In the genomic region with DNA sequence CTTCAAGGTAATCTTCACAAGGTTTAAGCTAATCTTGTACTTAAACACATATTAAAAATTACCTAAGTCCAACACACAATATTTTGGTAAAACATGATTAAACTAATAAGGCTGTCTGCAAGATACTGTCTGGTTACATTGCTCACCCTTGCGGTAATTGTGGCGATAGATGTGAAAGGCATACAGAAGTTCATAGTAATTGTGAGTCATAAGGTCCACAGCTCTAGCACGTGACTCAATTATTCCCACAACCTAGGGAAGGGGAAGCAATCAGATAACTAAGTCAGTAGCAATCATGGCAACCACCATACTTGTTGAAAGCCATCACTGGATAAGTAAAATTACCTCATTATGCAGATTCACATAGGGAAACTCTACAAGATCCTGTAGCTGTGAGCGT, we compare ENCODE assay signal across 11 cellular contexts. TPM values are rescaled to one million over a fixed set of nuclear protein-coding genes. Genes with fewer than 3 reads are reported as not detected.
DNase-seq lines count a peak whose midpoint lies in the region; ATAC-seq and TF ChIP-seq lines count a peak whose summit lies in the region.
"Had no signal": no experiment of that assay in that cellular context is flagged by ENCODE, and none has a peak within 500 bp of the region (broad histone marks: within the 10 kb centered on the region; RNA-seq: fewer than 3 reads in every experiment).

No MANE protein-coding gene starts in this region.

- no peaks in the 10 kb centered on the region for H3K9me2 ChIP-seq in OCI-LY7 (ENCODE audit: insufficient read depth, low read length)

- POLR2A ChIA-PET in CD4-positive, alpha-beta T cell (lab: Charles Lee), result no interaction called here
- POLR2A ChIA-PET in OCI-LY7 (lab: Charles Lee), result interaction anchor here (0.8 to 1.5 kb wide), 2 partner anchors 10 to 76 kb away, joined by 3 to 4 read pairs; no protein-coding TSS in a partner anchor

- CTCF ChIA-PET in CD4-positive, alpha-beta T cell (lab: Charles Lee), result no interaction called here
- CTCF ChIA-PET in OCI-LY7 (lab: Charles Lee; ENCODE audit: unreplicated experiment), result no interaction called here

- intact Hi-C loops in CD4-positive, alpha-beta T cell (cut with DNase I, micrococcal nuclease), result no loop called here
- intact Hi-C loops in OCI-LY7 (cut with micrococcal nuclease; ENCODE audit: unreplicated experiment), result no loop called here

- no peaks in the 10 kb centered on the region for H3K4me1 ChIP-seq in OCI-LY7 (ENCODE audit: insufficient read depth, low read length, poor library complexity, severe bottlenecking)

- no peaks in the 10 kb centered on the region for H3K9me3 Mint-ChIP-seq in CD4-positive, alpha-beta T cell
- H3K9me3 Mint-ChIP-seq: activated B cell treated with CpG ODN at 0.5 μM for 24 hours had no signal

- H3K36me3 ChIP-seq in OCI-LY7 (ENCODE audit: insufficient read depth, low read length), result peaks cover 98% of the 10 kb centered on the region

- no peak overlapping the region for H3K4me3 Mint-ChIP-seq in CD4-positive, alpha-beta T cell
- H3K4me3 Mint-ChIP-seq: activated B cell treated with CpG ODN at 0.5 μM for 24 hours had no signal

- no peak overlapping the region for H2AFZ ChIP-seq in OCI-LY7 (ENCODE audit: low read length)

- no peaks in the 10 kb centered on the region for H3K27me3 Mint-ChIP-seq in CD4-positive, alpha-beta T cell
- H3K27me3 Mint-ChIP-seq: activated B cell treated with CpG ODN at 0.5 μM for 24 hours had no signal

- no peak for ATAC-seq in CD4-positive, alpha-beta T cell (ENCODE audit: poor library complexity)
- ATAC-seq in HG03108 (IDR thresholded peaks at IDR 0.05; ENCODE audit: unreplicated experiment) (no peak), GM21576 (IDR thresholded peaks at IDR 0.05; ENCODE audit: unreplicated experiment) (no peak), GM19351 (IDR thresholded peaks at IDR 0.05; ENCODE audit: unreplicated experiment) (no peak)
- ATAC-seq: HCT116, right cardiac atrium had no signal

- H3K27me3 ChIP-seq in CD4-positive, alpha-beta T cell (ENCODE audit: control insufficient read depth, insufficient read depth, low read length), result no peaks in the 10 kb centered on the region

- no peak overlapping the region for H3K4me3 ChIP-seq in OCI-LY7 (ENCODE audit: low read depth, low read length, poor library complexity, severe bottlenecking)

- peak overlapping the region; percentile 13 for H3K27ac Mint-ChIP-seq in CD4-positive, alpha-beta T cell
- H3K27ac Mint-ChIP-seq: activated B cell treated with CpG ODN at 0.5 μM for 24 hours had no signal

- no peaks in the 10 kb centered on the region for H3K79me2 ChIP-seq in OCI-LY7 (ENCODE audit: insufficient read depth, low read depth, low read length)

- H3K36me3 Mint-ChIP-seq in CD4-positive, alpha-beta T cell (ENCODE audit: low read depth), result peaks cover 80% of the 10 kb centered on the region

- DNase-seq in CD4-positive, alpha-beta T cell, result no peak
- DNase-seq in OCI-LY7 (ENCODE audit: low spot score), result no peak
- peak; percentile 25 for DNase-seq in activated naive CD8-positive, alpha-beta T cell treated with anti-CD3 and anti-CD28 coated beads, Interleukin-2, amount 50 U/mL, for 16 hours (ENCODE audit: low read depth, low spot score)
- DNase-seq in stimulated activated CD4-positive, alpha-beta T cell treated with anti-CD3 and anti-CD28 coated beads, Interleukin-12 subunit alpha, Interleukin-12 subunit beta, amount 100 ng/mL, for 24 hours (ENCODE audit: low read depth in 2 of 2), result peak; percentile 11 to 27
- no peak for DNase-seq in DMS114 treated with DMSO at 0.1 percent for 48 hours (lab: John Stamatoyannopoulos, UW; ENCODE audit: unreplicated experiment)
- DNase-seq: activated B cell treated with CpG ODN at 0.5 μM for 24 hours, right cardiac atrium had no signal

- H3K9me3 ChIP-seq in CD4-positive, alpha-beta T cell (ENCODE audit: control insufficient read depth, low read length), result no peaks in the 10 kb centered on the region
- H3K9me3 ChIP-seq in OCI-LY7 (ENCODE audit: low read length), result no peaks in the 10 kb centered on the region

- no peaks in the 10 kb centered on the region for H4K20me1 ChIP-seq in OCI-LY7 (ENCODE audit: insufficient read depth, low read length)

- no peak overlapping the region for H3K4me2 ChIP-seq in OCI-LY7 (ENCODE audit: low read length)

- H3K4me1 Mint-ChIP-seq in CD4-positive, alpha-beta T cell (ENCODE audit: low read depth), result no peaks in the 10 kb centered on the region

- no peak overlapping the region for H3K27ac ChIP-seq in CD4-positive, alpha-beta T cell (ENCODE audit: low read depth, low read length)
- H3K27ac ChIP-seq in OCI-LY7 (ENCODE audit: low read depth, low read length, poor library complexity, severe bottlenecking), result no peak overlapping the region

- TSS peak; percentile 30 for BruUV-seq in OCI-LY7 (replicated peaks; lab: Mats Ljungman, UMichigan)

- no peak for TF ChIP-seq CTCF in CD4-positive, alpha-beta T cell (IDR thresholded peaks at IDR 0.05)
- TF ChIP-seq CTCF in OCI-LY7 (conservative IDR thresholded peaks at IDR 0.05; ENCODE audit: low read length), result no peak

RNA-seq across cellular contexts. Expression of a gene that starts 30.5 kb away (rescaled TPM):
- 100 to 1,000 TPM; 402 to 427 TPM for total RNA-seq in CD4-positive, alpha-beta T cell
- 103 and 123 TPM in 2 replicates for total RNA-seq in OCI-LY7 (2014; rRNA removed; shearing (Covaris generic))
- 160 and 176 TPM in 2 replicates for total RNA-seq in OCI-LY7 (2022)

RNA-seq across cellular contexts. Expression of a gene that starts 50.5 kb away (rescaled TPM):
- 10 to 100 TPM; 41.9 to 47.9 TPM for total RNA-seq in CD4-positive, alpha-beta T cell
- 23.9 and 32.0 TPM in 2 replicates for total RNA-seq in OCI-LY7 (2014; rRNA removed; shearing (Covaris generic))
- total RNA-seq in OCI-LY7 (2022), result 65.6 and 70.6 TPM in 2 replicates

Comparison
In these comparisons a context has a peak if more than half of its experiments do, and no peak if none do; other contexts are left out.
1. DNase-seq: peak in activated naive CD8-positive, alpha-beta T cell treated with anti-CD3 and anti-CD28 coated beads, Interleukin-2, amount 50 U/mL, for 16 hours (single experiment) and stimulated activated CD4-positive, alpha-beta T cell treated with anti-CD3 and anti-CD28 coated beads, Interleukin-12 subunit alpha, Interleukin-12 subunit beta, amount 100 ng/mL, for 24 hours (2 of 2); none in CD4-positive, alpha-beta T cell (0 of 10), OCI-LY7 (single experiment) and DMS114 treated with DMSO at 0.1 percent for 48 hours (single experiment).